12 cellular contexts compared by ENCODE assay signal in genomic region chr13:44719857-44720671, GRCh38.
DNase-seq lines count a peak whose midpoint lies in the region; ATAC-seq and TF ChIP-seq lines count a peak whose summit lies in the region.
"Had no signal": no experiment of that assay in that cellular context is flagged by ENCODE, and none has a peak within 500 bp of the region (broad histone marks: within the 10 kb centered on the region; RNA-seq: fewer than 3 reads in every experiment).

No MANE protein-coding gene starts in this region.

- DNase-seq in AG20443 (ENCODE audit: low spot score) (peak; percentile 39), RPMI7951 (ENCODE audit: low read depth) (peak; percentile 88), fibroblast of peridontal ligament (ENCODE audit: extremely low read depth) (peak; percentile 97), osteocyte (ENCODE audit: extremely low spot score, unreplicated experiment) (no peak), OCI-M1 (lab: John Stamatoyannopoulos, UW) (no peak)
- no peak for DNase-seq in activated CD4-positive, alpha-beta memory T cell treated with anti-CD3 and anti-CD28 coated beads for 36 hours
- DNase-seq: CD8-positive, alpha-beta T cell; stomach; T-helper 17 cell had no signal

- H3K27me3 Mint-ChIP-seq in osteocyte (ENCODE audit: unreplicated experiment), result no peaks in the 10 kb centered on the region
- peaks cover 9% of the 10 kb centered on the region for H3K27me3 Mint-ChIP-seq in activated CD4-positive, alpha-beta memory T cell treated with anti-CD3 and anti-CD28 coated beads for 36 hours
- H3K27me3 Mint-ChIP-seq: T-helper 17 cell had no signal

- CTCF ChIA-PET in activated CD4-positive, alpha-beta memory T cell treated with anti-CD3 and anti-CD28 coated beads for 36 hours (lab: Charles Lee), result no interaction called here

- no peak overlapping the region for H3K4me3 Mint-ChIP-seq in osteocyte (ENCODE audit: unreplicated experiment)
- H3K4me3 Mint-ChIP-seq in activated CD4-positive, alpha-beta memory T cell treated with anti-CD3 and anti-CD28 coated beads for 36 hours, result no peak overlapping the region
- H3K4me3 Mint-ChIP-seq: CD8-positive, alpha-beta T cell; T-helper 17 cell had no signal

- peaks cover 8% of the 10 kb centered on the region for H3K9me3 Mint-ChIP-seq in osteocyte (ENCODE audit: unreplicated experiment)
- no peaks in the 10 kb centered on the region for H3K9me3 Mint-ChIP-seq in activated CD4-positive, alpha-beta memory T cell treated with anti-CD3 and anti-CD28 coated beads for 36 hours
- H3K9me3 Mint-ChIP-seq: CD8-positive, alpha-beta T cell had no signal

- POLR2A ChIA-PET in activated CD4-positive, alpha-beta memory T cell treated with anti-CD3 and anti-CD28 coated beads for 36 hours (lab: Charles Lee), result no interaction called here

- ATAC-seq in HG03378 (IDR thresholded peaks at IDR 0.05; ENCODE audit: unreplicated experiment), result no peak
- no peak for ATAC-seq in HG02870 (IDR thresholded peaks at IDR 0.05; ENCODE audit: unreplicated experiment)
- ATAC-seq: CD8-positive, alpha-beta T cell; foreskin keratinocyte; T-helper 17 cell had no signal

- H3K27ac Mint-ChIP-seq in osteocyte (ENCODE audit: unreplicated experiment), result peak overlapping the region; percentile 69
- no peak overlapping the region for H3K27ac Mint-ChIP-seq in activated CD4-positive, alpha-beta memory T cell treated with anti-CD3 and anti-CD28 coated beads for 36 hours
- H3K27ac Mint-ChIP-seq: CD8-positive, alpha-beta T cell; T-helper 17 cell had no signal

- peaks cover 3% of the 10 kb centered on the region for H3K36me3 Mint-ChIP-seq in osteocyte (ENCODE audit: unreplicated experiment)
- H3K36me3 Mint-ChIP-seq in activated CD4-positive, alpha-beta memory T cell treated with anti-CD3 and anti-CD28 coated beads for 36 hours, result no peaks in the 10 kb centered on the region
- H3K36me3 Mint-ChIP-seq: CD8-positive, alpha-beta T cell had no signal

- peaks cover 40% of the 10 kb centered on the region for H3K4me1 Mint-ChIP-seq in osteocyte (ENCODE audit: unreplicated experiment)
- H3K4me1 Mint-ChIP-seq in activated CD4-positive, alpha-beta memory T cell treated with anti-CD3 and anti-CD28 coated beads for 36 hours (ENCODE audit: low read depth), result no peaks in the 10 kb centered on the region
- H3K4me1 Mint-ChIP-seq: T-helper 17 cell had no signal

- intact Hi-C loops in activated CD4-positive, alpha-beta memory T cell treated with anti-CD3 and anti-CD28 coated beads for 36 hours (cut with micrococcal nuclease), result no loop called here

- no peak for TF ChIP-seq CTCF in osteocyte (IDR thresholded peaks at IDR 0.05)

Comparison
In these comparisons a context has a peak if more than half of its experiments do, and no peak if none do; other contexts are left out.
1. DNase-seq: peak in AG20443 (single experiment), RPMI7951 (single experiment) and fibroblast of peridontal ligament (single experiment); none in osteocyte (single experiment), activated CD4-positive, alpha-beta memory T cell treated with anti-CD3 and anti-CD28 coated beads for 36 hours (single experiment) and OCI-M1 (single experiment).